Comparison of ENCODE assay signal across 15 cellular contexts in genomic region chr11:126145954-126146353, GRCh38.
DNase-seq lines count a peak whose midpoint lies in the region; ATAC-seq and TF ChIP-seq lines count a peak whose summit lies in the region.
"Had no signal": no experiment of that assay in that cellular context is flagged by ENCODE, and none has a peak within 500 bp of the region (broad histone marks: within the 10 kb centered on the region; RNA-seq: fewer than 3 reads in every experiment).

No MANE protein-coding gene starts in this region.

- H3K4me3 ChIP-seq in BLaER1 (no peak overlapping the region), HEK293 (ENCODE audit: low read depth, low read length) (no peak overlapping the region), ectodermal cell (ENCODE audit: insufficient read depth, low read depth, low read length) (no peak overlapping the region), mesodermal cell (ENCODE audit: extremely low read depth, insufficient read depth, low read length, poor library complexity, severe bottlenecking) (no peak overlapping the region), right atrium auricular region (no peak overlapping the region)
- H3K4me3 ChIP-seq: A549 had no signal

- H3K4me1 ChIP-seq in BLaER1 (peaks cover 64% of the 10 kb centered on the region), HEK293 (ENCODE audit: control insufficient read depth, insufficient read depth, low read length) (peaks cover 25% of the 10 kb centered on the region), ectodermal cell (ENCODE audit: control insufficient read depth, insufficient read depth, low read length) (peaks cover 51% of the 10 kb centered on the region), mesodermal cell (ENCODE audit: control insufficient read depth, insufficient read depth, low read length, poor library complexity, severe bottlenecking) (peaks cover 19% of the 10 kb centered on the region), right atrium auricular region (peaks cover 0 to 5% of the 10 kb centered on the region in 2 donors)

- no peak for TF ChIP-seq CTCF in HEK293 (tag by site-specific recombination; IDR thresholded peaks at IDR 0.05)
- no peak for TF ChIP-seq CTCF in right atrium auricular region (IDR thresholded peaks at IDR 0.05)

- CTCF ChIA-PET in HEK293 (lab: Yijun Ruan, JAX): no interaction called here

- ATAC-seq in GM18868 (IDR thresholded peaks at IDR 0.05; ENCODE audit: unreplicated experiment): no peak
- ATAC-seq: HCT116 had no signal

- no peaks in the 10 kb centered on the region for H3K27me3 ChIP-seq in BLaER1
- H3K27me3 ChIP-seq in ectodermal cell (ENCODE audit: control insufficient read depth, insufficient read depth, low read length, poor library complexity, severe bottlenecking): no peaks in the 10 kb centered on the region
- H3K27me3 ChIP-seq in right atrium auricular region: no peaks in the 10 kb centered on the region

- no peaks in the 10 kb centered on the region; the same call in 1 of the 2 replicates for H3K36me3 ChIP-seq in BLaER1
- no peaks in the 10 kb centered on the region for H3K36me3 ChIP-seq in HEK293 (ENCODE audit: control insufficient read depth in 2 of 2, insufficient read depth in 1 of 2, low read length in 2 of 2)
- no peaks in the 10 kb centered on the region for H3K36me3 ChIP-seq in ectodermal cell (ENCODE audit: control insufficient read depth, insufficient read depth, low read length)
- no peaks in the 10 kb centered on the region for H3K36me3 ChIP-seq in mesodermal cell (ENCODE audit: control insufficient read depth, insufficient read depth, low read length)
- H3K36me3 ChIP-seq in right atrium auricular region: no peaks in the 10 kb centered on the region

- POLR2A ChIA-PET in HEK293 (lab: Yijun Ruan, JAX): no interaction called here

- H3K27ac ChIP-seq in BLaER1: peak overlapping the region; percentile 70
- peak overlapping the region; percentile 87 for H3K27ac ChIP-seq in HEK293 (ENCODE audit: extremely low read depth, low read depth, low read length)
- H3K27ac ChIP-seq in ectodermal cell (ENCODE audit: insufficient read depth, low read depth, low read length, poor library complexity, severe bottlenecking): peak overlapping the region; percentile 79
- H3K27ac ChIP-seq in mesodermal cell (ENCODE audit: low read depth, low read length, severe bottlenecking): peak overlapping the region; percentile 67
- H3K27ac ChIP-seq in right atrium auricular region: no peak overlapping the region
- H3K27ac ChIP-seq: A549, C4-2B, KMS-11 had no signal

- no peaks in the 10 kb centered on the region for H3K9me3 ChIP-seq in BLaER1
- H3K9me3 ChIP-seq in HEK293 (ENCODE audit: control insufficient read depth, insufficient read depth, low read depth, low read length): no peaks in the 10 kb centered on the region
- no peaks in the 10 kb centered on the region for H3K9me3 ChIP-seq in ectodermal cell (ENCODE audit: control insufficient read depth, low read length)
- no peaks in the 10 kb centered on the region for H3K9me3 ChIP-seq in mesodermal cell (ENCODE audit: control insufficient read depth, low read length)
- no peaks in the 10 kb centered on the region for H3K9me3 ChIP-seq in right atrium auricular region
- H3K9me3 ChIP-seq: A549 had no signal

- peak overlapping the region; percentile 36; the same call in 1 of the 2 replicates for H3K9ac ChIP-seq in BLaER1
- H3K9ac ChIP-seq: KMS-11 had no signal

- 65% methylated on average over 9 of the region's 9 CpGs for WGBS in ectodermal cell, 2 experiments
- WGBS in mesodermal cell (ENCODE audit: insufficient coverage in 2 of 2), 2 experiments: 63 to 74% methylated on average over 4 to 8 of the region's 9 CpGs

- peak overlapping the region; percentile 76 for H3K4me2 ChIP-seq in BLaER1
- H3K4me2 ChIP-seq: A549, KMS-11 had no signal

- H4K20me1 ChIP-seq in BLaER1: no peaks in the 10 kb centered on the region

- DNase-seq in amniotic stem cell (lab: John Stamatoyannopoulos, UW): no peak
- DNase-seq in NOMO-1 (lab: John Stamatoyannopoulos, UW; ENCODE audit: unreplicated experiment in 2 of 2): no peak
- DNase-seq in right atrium auricular region (ENCODE audit: low spot score): no peak
- DNase-seq: NCI-H226, RPMI8226, SIG-M5 had no signal

TF ChIP-seq in HEK293, 187 proteins besides CTCF, POLR2A, EP300 and RAD21:
- TF ChIP-seq ZNF664 (tag by site-specific recombination; IDR thresholded peaks at IDR 0.05): no peak
- TF ChIP-seq ZNF768 (tag by site-specific recombination; IDR thresholded peaks at IDR 0.05): no peak
- TF ChIP-seq ZNF623 (tag by site-specific recombination; IDR thresholded peaks at IDR 0.05): no peak
- no peak for TF ChIP-seq ZNF830 (tag by site-specific recombination; IDR thresholded peaks at IDR 0.05; ENCODE audit: low read depth)
- TF ChIP-seq INSM2 (tag by site-specific recombination; IDR thresholded peaks at IDR 0.05): no peak
- no peak for TF ChIP-seq OVOL3 (tag by site-specific recombination; IDR thresholded peaks at IDR 0.05)
- TF ChIP-seq ZNF175 (tag by site-specific recombination; IDR thresholded peaks at IDR 0.05): no peak
- TF ChIP-seq MYNN (tag by site-specific recombination; IDR thresholded peaks at IDR 0.05; ENCODE audit: borderline replicate concordance): no peak
- no peak for TF ChIP-seq ZNF398 (tag by site-specific recombination; IDR thresholded peaks at IDR 0.05)
- TF ChIP-seq ZNF544 (tag by site-specific recombination; IDR thresholded peaks at IDR 0.05): no peak
- TF ChIP-seq ZNF514 (tag by site-specific recombination; IDR thresholded peaks at IDR 0.05): no peak
- TF ChIP-seq ZBTB48 (tag by site-specific recombination; IDR thresholded peaks at IDR 0.05): no peak
- no peak for TF ChIP-seq ZNF341 (tag by site-specific recombination; IDR thresholded peaks at IDR 0.05; ENCODE audit: low read depth)

Comparison
In these comparisons a context has a peak if more than half of its experiments do, and no peak if none do; other contexts are left out.
1. H3K27ac ChIP-seq: peak in BLaER1 (single experiment), HEK293 (single experiment), ectodermal cell (single experiment) and mesodermal cell (single experiment); none in right atrium auricular region (0 of 2).